Comparison of ENCODE assay signal across 18 cellular contexts in the genomic region with DNA sequence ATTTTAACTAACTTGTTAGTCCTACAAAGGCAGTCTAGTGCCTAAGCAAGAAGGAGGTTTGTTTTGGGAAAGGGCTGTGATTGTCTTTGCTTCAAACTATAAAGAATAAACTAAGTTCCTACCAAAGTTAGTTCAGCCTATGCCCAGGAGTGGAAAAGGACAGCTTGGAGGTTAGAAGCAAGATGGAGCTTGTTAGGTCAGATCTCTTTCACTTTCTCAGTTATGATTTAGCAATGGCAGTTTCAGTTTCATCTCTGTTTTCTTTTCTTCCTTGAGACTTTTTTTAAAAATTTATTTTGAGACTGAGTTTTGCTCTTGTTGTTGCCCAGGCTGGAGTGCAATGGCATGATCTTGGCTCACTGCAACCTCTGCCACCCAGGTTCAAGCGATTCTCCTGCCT.
DNase-seq lines count a peak whose midpoint lies in the region; ATAC-seq lines count a peak whose summit lies in the region.
"Had no signal": no experiment of that assay in that cellular context is flagged by ENCODE, and none has a peak within 500 bp of the region (broad histone marks: within the 10 kb centered on the region; RNA-seq: fewer than 3 reads in every experiment).

No MANE protein-coding gene starts in this region.

- H3K9ac ChIP-seq in mesendoderm (ENCODE audit: low read length): no peak overlapping the region
- H3K9ac ChIP-seq: BLaER1 treated with 17β-estradiol and CSF1 and Interleukin-3, amounts not matched to agents 10 nM and 100 nM had no signal

- no peaks in the 10 kb centered on the region for H3K9me3 Mint-ChIP-seq in activated CD4-positive, alpha-beta memory T cell treated with anti-CD3 and anti-CD28 coated beads for 36 hours
- H3K9me3 Mint-ChIP-seq: CD8-positive, alpha-beta T cell had no signal

- no peaks in the 10 kb centered on the region for H3K4me1 Mint-ChIP-seq in activated CD4-positive, alpha-beta memory T cell treated with anti-CD3 and anti-CD28 coated beads for 36 hours (ENCODE audit: low read depth)

- no peak overlapping the region for H2BK15ac ChIP-seq in mesendoderm (replicated peaks; ENCODE audit: low read depth)

- H3K56ac ChIP-seq in mesendoderm (ENCODE audit: low read length): no peak overlapping the region

- no peaks in the 10 kb centered on the region for H3K79me1 ChIP-seq in mesendoderm (ENCODE audit: low read length)

- H3K27ac Mint-ChIP-seq in activated CD4-positive, alpha-beta memory T cell treated with anti-CD3 and anti-CD28 coated beads for 36 hours: no peak overlapping the region
- H3K27ac Mint-ChIP-seq: CD8-positive, alpha-beta T cell had no signal

- no peak overlapping the region for H3K23ac ChIP-seq in mesendoderm (ENCODE audit: low read length)

- H2BK5ac ChIP-seq in mesendoderm (ENCODE audit: low read length): no peak overlapping the region

- no CpG with 5 or more reads among the region's 1 CpG for WGBS in mesendoderm (ENCODE audit: extremely low coverage, insufficient coverage, low lambda C conversion rate)

- intact Hi-C loops in activated CD4-positive, alpha-beta memory T cell treated with anti-CD3 and anti-CD28 coated beads for 36 hours (cut with micrococcal nuclease): no loop called here

- no peak overlapping the region for H3K18ac ChIP-seq in mesendoderm (ENCODE audit: low read length)

- CTCF ChIA-PET in activated CD4-positive, alpha-beta memory T cell treated with anti-CD3 and anti-CD28 coated beads for 36 hours (lab: Charles Lee): no interaction called here

- POLR2A ChIA-PET in activated CD4-positive, alpha-beta memory T cell treated with anti-CD3 and anti-CD28 coated beads for 36 hours (lab: Charles Lee): no interaction called here

- H3K4me3 Mint-ChIP-seq in activated CD4-positive, alpha-beta memory T cell treated with anti-CD3 and anti-CD28 coated beads for 36 hours: no peak overlapping the region
- H3K4me3 Mint-ChIP-seq: CD8-positive, alpha-beta T cell had no signal

- no peaks in the 10 kb centered on the region for H3K36me3 ChIP-seq in mesendoderm (ENCODE audit: control insufficient read depth, insufficient read depth, low read length)
- H3K36me3 ChIP-seq: BLaER1 treated with 17β-estradiol and CSF1 and Interleukin-3, amounts not matched to agents 10 nM and 100 nM had no signal

- no peak overlapping the region for H2AK5ac ChIP-seq in mesendoderm (ENCODE audit: low read length)

- H3K36me3 Mint-ChIP-seq in activated CD4-positive, alpha-beta memory T cell treated with anti-CD3 and anti-CD28 coated beads for 36 hours: no peaks in the 10 kb centered on the region
- H3K36me3 Mint-ChIP-seq: CD8-positive, alpha-beta T cell had no signal

- ATAC-seq in GM18867 (IDR thresholded peaks at IDR 0.05; ENCODE audit: unreplicated experiment): peak; percentile 83
- peak; percentile 56 for ATAC-seq in GM19463 (IDR thresholded peaks at IDR 0.05; ENCODE audit: unreplicated experiment)
- peak; percentile 67 for ATAC-seq in HG03159 (IDR thresholded peaks at IDR 0.05; ENCODE audit: unreplicated experiment)
- ATAC-seq: CD8-positive, alpha-beta T cell; K562; Panc1 had no signal

- H3K27me3 ChIP-seq in mesendoderm (ENCODE audit: insufficient read depth, low read length, poor library complexity): no peaks in the 10 kb centered on the region
- H3K27me3 ChIP-seq: BLaER1 treated with 17β-estradiol and CSF1 and Interleukin-3, amounts not matched to agents 10 nM and 100 nM had no signal

- H2BK120ac ChIP-seq in mesendoderm (ENCODE audit: low read depth, low read length): no peak overlapping the region

- DNase-seq in mesendoderm: no peak
- no peak for DNase-seq in activated CD4-positive, alpha-beta memory T cell treated with anti-CD3 and anti-CD28 coated beads for 36 hours
- no peak for DNase-seq in activated CD4-positive, alpha-beta T cell treated with anti-CD3 and anti-CD28 coated beads for 48 hours
- DNase-seq in globus pallidus (ENCODE audit: low spot score): no peak
- DNase-seq: Calu3; CD8-positive, alpha-beta T cell; DMS53; EL; MV-4-11; NCI-H187 treated with DMSO at 0.1 percent for 48 hours; NCI-H345; NCI-H524 treated with DMSO at 0.1 percent for 48 hours had no signal

- no peak overlapping the region for H4K8ac ChIP-seq in mesendoderm (ENCODE audit: low read depth, low read length)

- H3K27me3 Mint-ChIP-seq in activated CD4-positive, alpha-beta memory T cell treated with anti-CD3 and anti-CD28 coated beads for 36 hours: no peaks in the 10 kb centered on the region

- no peak overlapping the region for H4K5ac ChIP-seq in mesendoderm (ENCODE audit: low read length)

- H3K4me2 ChIP-seq in mesendoderm (ENCODE audit: low read length): no peak overlapping the region
- H3K4me2 ChIP-seq: BLaER1 treated with 17β-estradiol and CSF1 and Interleukin-3, amounts not matched to agents 10 nM and 100 nM had no signal

- no peaks in the 10 kb centered on the region for H3K79me2 ChIP-seq in mesendoderm (ENCODE audit: control insufficient read depth, insufficient read depth, low read length)

- H3K27ac ChIP-seq in mesendoderm (ENCODE audit: low read depth, low read length): no peak overlapping the region
- H3K27ac ChIP-seq: BLaER1 treated with 17β-estradiol and CSF1 and Interleukin-3, amounts not matched to agents 10 nM and 100 nM had no signal

- peak overlapping the region; percentile 4 for H3K4ac ChIP-seq in mesendoderm (ENCODE audit: low read depth, low read length)

- H3K4me3 ChIP-seq in mesendoderm (ENCODE audit: low read length): no peak overlapping the region
- H3K4me3 ChIP-seq: BLaER1 treated with 17β-estradiol and CSF1 and Interleukin-3, amounts not matched to agents 10 nM and 100 nM; K562 had no signal

- no peaks in the 10 kb centered on the region for H3K4me1 ChIP-seq in mesendoderm (ENCODE audit: control insufficient read depth, low read depth, low read length)
- H3K4me1 ChIP-seq: BLaER1 treated with 17β-estradiol and CSF1 and Interleukin-3, amounts not matched to agents 10 nM and 100 nM had no signal
